ENCODE assay signal across 1 cellular context in the genomic region with DNA sequence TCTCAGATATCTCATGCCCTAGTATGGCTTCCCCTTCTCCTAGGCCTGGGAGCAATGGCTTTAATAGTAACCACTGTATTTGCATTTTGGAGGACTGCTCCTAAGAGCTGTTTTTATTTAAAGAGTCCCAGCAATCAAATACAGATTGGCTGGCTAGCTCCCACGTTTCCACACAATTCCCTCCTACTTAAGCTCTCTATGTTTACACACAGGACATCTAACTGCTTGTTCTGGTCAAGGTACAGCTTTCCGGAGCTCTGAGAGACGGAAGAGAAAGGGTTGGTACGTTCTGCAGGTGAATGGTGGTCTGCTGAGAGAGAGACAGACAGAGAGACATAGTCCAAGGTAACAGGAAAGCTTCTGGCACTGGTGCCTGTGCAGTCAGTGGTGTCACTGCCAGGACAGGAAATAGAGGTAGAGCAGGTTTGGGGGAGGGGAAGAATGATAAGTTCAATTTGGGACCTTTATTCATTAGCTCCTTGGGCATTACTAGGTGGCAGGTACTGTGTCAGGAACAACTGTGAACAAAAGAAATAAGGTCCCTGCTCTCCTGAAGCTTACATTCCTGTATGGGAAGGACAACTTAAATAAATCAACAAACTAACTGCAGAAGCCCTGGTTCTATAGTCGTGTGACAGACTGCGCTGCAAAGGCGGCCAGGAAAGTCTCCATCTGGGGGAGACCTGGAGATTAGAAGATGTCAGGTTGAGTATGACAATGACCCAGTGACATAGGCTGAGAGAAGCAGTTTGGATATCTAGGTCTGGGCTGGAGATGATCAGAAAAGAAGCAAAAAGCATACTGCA.
TF ChIP-seq lines count a peak whose summit lies in the region.

No MANE protein-coding gene starts in this region.

TF ChIP-seq in HepG2, 621 proteins besides CTCF, POLR2A, EP300 and RAD21 (continues in another document):
- TF ChIP-seq ZNF746 (CRISPR knock-in tag; IDR thresholded peaks at IDR 0.05) = no peak
- TF ChIP-seq ZFP62 (CRISPR knock-in tag; IDR thresholded peaks at IDR 0.05) = no peak
- TF ChIP-seq, protein P1, sequence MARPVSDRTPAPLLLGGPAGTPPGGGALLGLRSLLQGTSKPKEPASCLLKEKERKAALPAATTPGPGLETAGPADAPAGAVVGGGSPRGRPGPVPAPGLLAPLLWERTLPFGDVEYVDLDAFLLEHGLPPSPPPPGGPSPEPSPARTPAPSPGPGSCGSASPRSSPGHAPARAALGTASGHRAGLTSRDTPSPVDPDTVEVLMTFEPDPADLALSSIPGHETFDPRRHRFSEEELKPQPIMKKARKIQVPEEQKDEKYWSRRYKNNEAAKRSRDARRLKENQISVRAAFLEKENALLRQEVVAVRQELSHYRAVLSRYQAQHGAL (CRISPR knock-in tag; IDR thresholded peaks at IDR 0.05; ENCODE audit: not compliant biosample characterization) = no peak
- no peak for TF ChIP-seq TP53 (CRISPR knock-in tag; conservative IDR thresholded peaks at IDR 0.05)
- TF ChIP-seq ZNF839 (CRISPR knock-in tag; IDR thresholded peaks at IDR 0.05; ENCODE audit: borderline replicate concordance) = no peak
- TF ChIP-seq ZMYM3 (CRISPR knock-in tag; IDR thresholded peaks at IDR 0.05) = peak; percentile 58; the same call in 1 of the 2 replicates
- TF ChIP-seq ZNF850 (CRISPR knock-in tag; conservative IDR thresholded peaks at IDR 0.05) = no peak
- no peak; the same call in 1 of the 2 replicates for TF ChIP-seq LCORL (IDR thresholded peaks at IDR 0.05)
- TF ChIP-seq LCORL (CRISPR knock-in tag; IDR thresholded peaks at IDR 0.05) = peak; percentile 39; the same call in 1 of the 2 replicates
- no peak for TF ChIP-seq ZNF704 (CRISPR knock-in tag; IDR thresholded peaks at IDR 0.05; ENCODE audit: borderline replicate concordance)
- TF ChIP-seq SNAPC2 (CRISPR knock-in tag; IDR thresholded peaks at IDR 0.05) = peak; percentile 70; the same call in 1 of the 2 replicates
- TF ChIP-seq ZNF331 (CRISPR knock-in tag; IDR thresholded peaks at IDR 0.05) = peak; percentile 89
- no peak for TF ChIP-seq ZNF234 (CRISPR knock-in tag; conservative IDR thresholded peaks at IDR 0.05)
- peak; percentile 91 for TF ChIP-seq SALL1 (CRISPR knock-in tag; IDR thresholded peaks at IDR 0.05)
- TF ChIP-seq TOPORS (CRISPR knock-in tag; IDR thresholded peaks at IDR 0.05) = no peak
- no peak for TF ChIP-seq ZNF546 (CRISPR knock-in tag; conservative IDR thresholded peaks at IDR 0.05)
- TF ChIP-seq RBM39 (IDR thresholded peaks at IDR 0.05; ENCODE audit: low read depth, low read length, poor library complexity, severe bottlenecking) = no peak
- TF ChIP-seq ZNF274 (CRISPR knock-in tag; IDR thresholded peaks at IDR 0.05) = no peak
- TF ChIP-seq GFI1 (CRISPR knock-in tag; IDR thresholded peaks at IDR 0.05; ENCODE audit: borderline replicate concordance) = peak; percentile 67
- TF ChIP-seq KLF12 (CRISPR knock-in tag; IDR thresholded peaks at IDR 0.05; ENCODE audit: borderline replicate concordance) = no peak
- no peak for TF ChIP-seq HNRNPH1 (optimal IDR thresholded peaks at IDR 0.05; ENCODE audit: low read depth, low read length)
- TF ChIP-seq, protein P2, sequence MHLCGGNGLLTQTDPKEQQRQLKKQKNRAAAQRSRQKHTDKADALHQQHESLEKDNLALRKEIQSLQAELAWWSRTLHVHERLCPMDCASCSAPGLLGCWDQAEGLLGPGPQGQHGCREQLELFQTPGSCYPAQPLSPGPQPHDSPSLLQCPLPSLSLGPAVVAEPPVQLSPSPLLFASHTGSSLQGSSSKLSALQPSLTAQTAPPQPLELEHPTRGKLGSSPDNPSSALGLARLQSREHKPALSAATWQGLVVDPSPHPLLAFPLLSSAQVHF (CRISPR knock-in tag; IDR thresholded peaks at IDR 0.05) = no peak
- TF ChIP-seq ZNF883 (CRISPR knock-in tag; IDR thresholded peaks at IDR 0.05; ENCODE audit: not compliant biosample characterization) = no peak
- no peak for TF ChIP-seq ZNF83 (CRISPR knock-in tag; IDR thresholded peaks at IDR 0.05; ENCODE audit: borderline replicate concordance)
- peak; percentile 87; the same call in 1 of the 2 replicates for TF ChIP-seq ZNF205 (CRISPR knock-in tag; IDR thresholded peaks at IDR 0.05)
- TF ChIP-seq MBD4 (IDR thresholded peaks at IDR 0.05; ENCODE audit: borderline replicate concordance, low read length) = no peak
- TF ChIP-seq ZNF335 (CRISPR knock-in tag; IDR thresholded peaks at IDR 0.05) = peak; percentile 74; the same call in 1 of the 2 replicates
- TF ChIP-seq, protein P3, sequence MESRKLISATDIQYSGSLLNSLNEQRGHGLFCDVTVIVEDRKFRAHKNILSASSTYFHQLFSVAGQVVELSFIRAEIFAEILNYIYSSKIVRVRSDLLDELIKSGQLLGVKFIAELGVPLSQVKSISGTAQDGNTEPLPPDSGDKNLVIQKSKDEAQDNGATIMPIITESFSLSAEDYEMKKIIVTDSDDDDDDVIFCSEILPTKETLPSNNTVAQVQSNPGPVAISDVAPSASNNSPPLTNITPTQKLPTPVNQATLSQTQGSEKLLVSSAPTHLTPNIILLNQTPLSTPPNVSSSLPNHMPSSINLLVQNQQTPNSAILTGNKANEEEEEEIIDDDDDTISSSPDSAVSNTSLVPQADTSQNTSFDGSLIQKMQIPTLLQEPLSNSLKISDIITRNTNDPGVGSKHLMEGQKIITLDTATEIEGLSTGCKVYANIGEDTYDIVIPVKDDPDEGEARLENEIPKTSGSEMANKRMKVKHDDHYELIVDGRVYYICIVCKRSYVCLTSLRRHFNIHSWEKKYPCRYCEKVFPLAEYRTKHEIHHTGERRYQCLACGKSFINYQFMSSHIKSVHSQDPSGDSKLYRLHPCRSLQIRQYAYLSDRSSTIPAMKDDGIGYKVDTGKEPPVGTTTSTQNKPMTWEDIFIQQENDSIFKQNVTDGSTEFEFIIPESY (CRISPR knock-in tag; IDR thresholded peaks at IDR 0.05) = peak; percentile 20; the same call in 1 of the 2 replicates
- peak; percentile 96 for TF ChIP-seq HDAC2 (CRISPR knock-in tag; IDR thresholded peaks at IDR 0.05)
- TF ChIP-seq ZSCAN31 (CRISPR knock-in tag; IDR thresholded peaks at IDR 0.05; ENCODE audit: low read depth) = peak; percentile 81
- no peak for TF ChIP-seq MLXIP (CRISPR knock-in tag; IDR thresholded peaks at IDR 0.05; ENCODE audit: borderline replicate concordance)
- TF ChIP-seq ZNF577 (CRISPR knock-in tag; IDR thresholded peaks at IDR 0.05; ENCODE audit: borderline replicate concordance, low read depth) = no peak
- TF ChIP-seq ZSCAN29 (CRISPR knock-in tag; conservative IDR thresholded peaks at IDR 0.05) = peak; percentile 87
- no peak for TF ChIP-seq SMARCE1 (IDR thresholded peaks at IDR 0.05; ENCODE audit: borderline replicate concordance)
- TF ChIP-seq CC2D1A (CRISPR knock-in tag; IDR thresholded peaks at IDR 0.05) = 0 out of 2 replicates have a peak, but pooled peaks have one; percentile 50
- TF ChIP-seq TAF15 (IDR thresholded peaks at IDR 0.05; ENCODE audit: low read depth, low read length, poor library complexity, severe bottlenecking) = no peak
- no peak for TF ChIP-seq NFE2 (CRISPR knock-in tag; IDR thresholded peaks at IDR 0.05)
- TF ChIP-seq ZNF619 (CRISPR knock-in tag; IDR thresholded peaks at IDR 0.05) = no peak
- no peak for TF ChIP-seq PRDM15 (CRISPR knock-in tag; IDR thresholded peaks at IDR 0.05)
- peak; percentile 51; the same call in 1 of the 2 replicates for TF ChIP-seq ZNF263 (CRISPR knock-in tag; IDR thresholded peaks at IDR 0.05)
- no peak for TF ChIP-seq CREB1 (IDR thresholded peaks at IDR 0.05)
- TF ChIP-seq CREB1 (CRISPR knock-in tag; IDR thresholded peaks at IDR 0.05) = peak; percentile 94
- no peak for TF ChIP-seq SP1 (IDR thresholded peaks at IDR 0.05)
- 0 out of 2 replicates have a peak, but pooled peaks have one; percentile 44 for TF ChIP-seq SP1 (CRISPR knock-in tag; IDR thresholded peaks at IDR 0.05)
- TF ChIP-seq SSRP1 (CRISPR knock-in tag; IDR thresholded peaks at IDR 0.05) = no peak
- TF ChIP-seq NFIB (CRISPR knock-in tag; IDR thresholded peaks at IDR 0.05; ENCODE audit: borderline replicate concordance) = no peak
- TF ChIP-seq, protein P4, sequence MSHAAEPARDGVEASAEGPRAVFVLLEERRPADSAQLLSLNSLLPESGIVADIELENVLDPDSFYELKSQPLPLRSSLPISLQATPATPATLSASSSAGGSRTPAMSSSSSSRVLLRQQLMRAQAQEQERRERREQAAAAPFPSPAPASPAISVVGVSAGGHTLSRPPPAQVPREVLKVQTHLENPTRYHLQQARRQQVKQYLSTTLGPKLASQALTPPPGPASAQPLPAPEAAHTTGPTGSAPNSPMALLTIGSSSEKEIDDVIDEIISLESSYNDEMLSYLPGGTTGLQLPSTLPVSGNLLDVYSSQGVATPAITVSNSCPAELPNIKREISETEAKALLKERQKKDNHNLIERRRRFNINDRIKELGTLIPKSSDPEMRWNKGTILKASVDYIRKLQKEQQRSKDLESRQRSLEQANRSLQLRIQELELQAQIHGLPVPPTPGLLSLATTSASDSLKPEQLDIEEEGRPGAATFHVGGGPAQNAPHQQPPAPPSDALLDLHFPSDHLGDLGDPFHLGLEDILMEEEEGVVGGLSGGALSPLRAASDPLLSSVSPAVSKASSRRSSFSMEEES (CRISPR knock-in tag; IDR thresholded peaks at IDR 0.05) = peak; percentile 27; the same call in 1 of the 2 replicates
- TF ChIP-seq TOE1 (CRISPR knock-in tag; IDR thresholded peaks at IDR 0.05) = no peak
- 0 out of 2 replicates have a peak, but pooled peaks have one; percentile 31 for TF ChIP-seq ZBTB42 (CRISPR knock-in tag; IDR thresholded peaks at IDR 0.05)
- TF ChIP-seq ZBTB39 (CRISPR knock-in tag; IDR thresholded peaks at IDR 0.05) = no peak
